21 cellular contexts compared by ENCODE assay signal in genomic region chr5:77550416-77550815, GRCh38.
DNase-seq lines count a peak whose midpoint lies in the region; ATAC-seq and TF ChIP-seq lines count a peak whose summit lies in the region.
"Had no signal": no experiment of that assay in that cellular context is flagged by ENCODE, and none has a peak within 500 bp of the region (broad histone marks: within the 10 kb centered on the region; RNA-seq: fewer than 3 reads in every experiment).

No MANE protein-coding gene starts in this region.

- in situ Hi-C loops in astrocyte of the cerebellum (cut with HindIII; ENCODE audit: low sequenced_read_pairs), result no loop called here

- ATAC-seq in HG03460 (IDR thresholded peaks at IDR 0.05; ENCODE audit: unreplicated experiment), result no peak
- ATAC-seq: CD8-positive, alpha-beta T cell; PC-3 had no signal

- peak; percentile 11 for DNase-seq in AG10803 (ENCODE audit: low read depth)
- peak; percentile 21 for DNase-seq in GM04503 (ENCODE audit: low read depth)
- peak; percentile 47 for DNase-seq in astrocyte of the cerebellum (ENCODE audit: low read depth)
- peak; percentile 47 for DNase-seq in fibroblast of peridontal ligament (ENCODE audit: extremely low read depth)
- DNase-seq in activated T-cell treated with anti-CD3 and anti-CD28 coated beads, Interleukin-2, amount 50 U/mL, for 48 hours, result no peak
- no peak for DNase-seq in activated naive CD4-positive, alpha-beta T cell treated with anti-CD3 and anti-CD28 coated beads, Interleukin-2, amount 50 U/mL, for 16 hours
- no peak for DNase-seq in stimulated activated CD4-positive, alpha-beta T cell treated with anti-CD3 and anti-CD28 coated beads, Interleukin-4, amount 100 ng/mL, for 4 hours
- DNase-seq: C1 segment of cervical spinal cord; Caco-2; CD8-positive, alpha-beta T cell; Kasumi-1; MG63; NCI-H1105 treated with DMSO at 0.1 percent for 48 hours; NCI-H146; NCI-H1930; NCI-H446 treated with DMSO at 0.1 percent for 48 hours; NCI-H526; NCI-H82; NK-92 treated with Interleukin-12 subunit alpha and Interleukin-12 subunit beta, amount 100 ng/mL, for 24 hours; PC-3 had no signal

- H3K4me3 ChIP-seq in AG10803 (ENCODE audit: low read length), result no peak overlapping the region
- H3K4me3 ChIP-seq in astrocyte of the cerebellum (ENCODE audit: low read depth, low read length), result no peak overlapping the region
- H3K4me3 ChIP-seq: MG63 had no signal

- TF ChIP-seq CTCF in AG10803 (conservative IDR thresholded peaks at IDR 0.05; ENCODE audit: low read length) (no peak), astrocyte of the cerebellum (IDR thresholded peaks at IDR 0.05; ENCODE audit: low read depth, low read length, missing control alignments) (no peak)

Comparison
In these comparisons a context has a peak if more than half of its experiments do, and no peak if none do; other contexts are left out.
1. DNase-seq: peak in AG10803 (single experiment), GM04503 (single experiment), astrocyte of the cerebellum (single experiment) and fibroblast of peridontal ligament (single experiment); none in activated T-cell treated with anti-CD3 and anti-CD28 coated beads, Interleukin-2, amount 50 U/mL, for 48 hours (0 of 2), activated naive CD4-positive, alpha-beta T cell treated with anti-CD3 and anti-CD28 coated beads, Interleukin-2, amount 50 U/mL, for 16 hours (single experiment) and stimulated activated CD4-positive, alpha-beta T cell treated with anti-CD3 and anti-CD28 coated beads, Interleukin-4, amount 100 ng/mL, for 4 hours (0 of 2).